21 cellular contexts compared by ENCODE assay signal in the genomic region with DNA sequence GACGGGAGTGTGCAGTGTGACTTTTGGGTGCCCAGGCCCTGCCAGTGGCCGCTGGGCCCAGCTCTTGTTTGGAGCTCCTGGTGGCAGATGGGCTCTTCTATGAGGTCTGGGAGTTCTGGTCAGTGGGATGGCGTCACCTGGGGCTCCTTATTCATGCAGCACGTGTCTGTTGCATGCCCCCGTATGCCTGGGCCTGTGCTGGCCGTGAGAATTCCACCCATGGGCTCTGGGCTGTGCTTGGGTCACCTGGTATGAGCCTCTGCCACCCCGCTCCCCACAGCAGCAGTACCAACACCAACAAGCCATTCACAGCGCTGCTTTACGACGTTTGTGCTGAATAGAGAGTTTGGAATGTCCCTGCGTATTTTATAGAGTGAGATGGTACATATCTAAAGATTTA.
"Had no signal": no experiment of that assay in that cellular context is flagged by ENCODE, and none has a peak within 500 bp of the region (broad histone marks: within the 10 kb centered on the region; RNA-seq: fewer than 3 reads in every experiment).

No MANE protein-coding gene starts in this region.

- H3K9me3 ChIP-seq: body of pancreas, lower lobe of right lung, mucosa of descending colon, upper lobe of right lung had no signal

- H3K36me3 Mint-ChIP-seq: activated naive CD4-positive, alpha-beta T cell treated with anti-CD3 and anti-CD28 coated beads, Interleukin-2, amount 10 ng/mL, durations not matched to agents 7 days and 5 days had no signal

- H3K27me3 Mint-ChIP-seq: activated CD4-positive, alpha-beta T cell treated with anti-CD3 and anti-CD28 coated beads, Interleukin-2, amount 10 ng/mL, durations not matched to agents 24 days and 14 days; T-helper 17 cell had no signal

- H3K4me3 Mint-ChIP-seq: activated CD4-positive, alpha-beta memory T cell treated with anti-CD3 and anti-CD28 coated beads, Interleukin-2, amount 10 ng/mL, durations not matched to agents 7 days and 5 days; activated CD4-positive, alpha-beta T cell treated with anti-CD3 and anti-CD28 coated beads, Interleukin-2, amount 10 ng/mL, durations not matched to agents 24 days and 14 days; activated naive CD4-positive, alpha-beta T cell treated with anti-CD3 and anti-CD28 coated beads, Interleukin-2, amount 10 ng/mL, durations not matched to agents 7 days and 5 days; activated T-cell treated with anti-CD3 and anti-CD28 coated beads, Interleukin-2, amount 50 U/mL, for 72 hours; dendritic cell treated with granulocyte-macrophage colony-stimulating factor and Interleukin-4, amounts not matched to agents 40 ng/mL and 50 ng/mL, for 4 days; nephron progenitor cell; T-helper 17 cell had no signal

- ATAC-seq: activated CD4-positive, CD25-positive, alpha-beta regulatory T cell treated with anti-CD3 and anti-CD28 coated beads, Interleukin-2, amount 50 U/mL, for 24 hours; activated T-cell treated with anti-CD3 and anti-CD28 coated beads, Interleukin-2, amount 50 U/mL, for 72 hours; body of pancreas; left colon; lower lobe of right lung; mucosa of descending colon; T-helper 17 cell; upper lobe of right lung had no signal

- H3K27me3 ChIP-seq: body of pancreas, cardiac muscle cell, upper lobe of right lung had no signal

- H3K36me3 ChIP-seq: cardiac muscle cell, lower lobe of right lung, upper lobe of right lung had no signal

- DNase-seq: activated CD4-positive, alpha-beta memory T cell treated with anti-CD3 and anti-CD28 coated beads, Interleukin-2, amount 10 ng/mL, durations not matched to agents 7 days and 5 days; activated CD4-positive, alpha-beta T cell treated with anti-CD3 and anti-CD28 coated beads, Interleukin-2, amount 10 ng/mL, durations not matched to agents 24 days and 14 days; activated effector memory CD4-positive, alpha-beta T cell treated with anti-CD3 and anti-CD28 coated beads, Interleukin-2, amount 50 U/mL, for 16 hours; activated naive CD4-positive, alpha-beta T cell treated with anti-CD3 and anti-CD28 coated beads, Interleukin-2, amount 10 ng/mL, durations not matched to agents 7 days and 5 days; activated T-cell treated with anti-CD3 and anti-CD28 coated beads, Interleukin-2, amount 50 U/mL, for 72 hours; amygdala; body of pancreas; effector CD4-positive, alpha-beta T cell; left colon; lower lobe of right lung; mesendoderm; mucosa of descending colon; nephron progenitor cell; nucleus accumbens; stimulated activated CD4-positive, alpha-beta T cell treated with anti-CD3 and anti-CD28 coated beads, Interleukin-4, amount 100 ng/mL, for 24 hours; stimulated activated naive CD4-positive, alpha-beta T cell treated with Interleukin-2 at 50 U/mL for 16 hours; T-helper 17 cell; upper lobe of right lung had no signal

- H3K27ac ChIP-seq: body of pancreas, cardiac muscle cell, lower lobe of right lung, upper lobe of right lung had no signal

- H3K4me3 ChIP-seq: body of pancreas, cardiac muscle cell, lower lobe of right lung, mucosa of descending colon, upper lobe of right lung had no signal

- H3K27ac Mint-ChIP-seq: activated CD4-positive, alpha-beta memory T cell treated with anti-CD3 and anti-CD28 coated beads, Interleukin-2, amount 10 ng/mL, durations not matched to agents 7 days and 5 days; activated CD4-positive, alpha-beta T cell treated with anti-CD3 and anti-CD28 coated beads, Interleukin-2, amount 10 ng/mL, durations not matched to agents 24 days and 14 days; activated naive CD4-positive, alpha-beta T cell treated with anti-CD3 and anti-CD28 coated beads, Interleukin-2, amount 10 ng/mL, durations not matched to agents 7 days and 5 days; activated T-cell treated with anti-CD3 and anti-CD28 coated beads, Interleukin-2, amount 50 U/mL, for 72 hours; dendritic cell treated with granulocyte-macrophage colony-stimulating factor and Interleukin-4, amounts not matched to agents 40 ng/mL and 50 ng/mL, for 4 days; T-helper 17 cell had no signal

- H3K9me3 Mint-ChIP-seq: activated CD4-positive, alpha-beta memory T cell treated with anti-CD3 and anti-CD28 coated beads, Interleukin-2, amount 10 ng/mL, durations not matched to agents 7 days and 5 days; activated CD4-positive, alpha-beta T cell treated with anti-CD3 and anti-CD28 coated beads, Interleukin-2, amount 10 ng/mL, durations not matched to agents 24 days and 14 days; activated naive CD4-positive, alpha-beta T cell treated with anti-CD3 and anti-CD28 coated beads, Interleukin-2, amount 10 ng/mL, durations not matched to agents 7 days and 5 days; activated T-cell treated with anti-CD3 and anti-CD28 coated beads, Interleukin-2, amount 50 U/mL, for 72 hours; dendritic cell treated with granulocyte-macrophage colony-stimulating factor and Interleukin-4, amounts not matched to agents 40 ng/mL and 50 ng/mL, for 4 days had no signal
